13 cellular contexts compared by ENCODE assay signal in genomic region chr10:103232772-103233488, GRCh38. TPM values are rescaled to one million over a fixed set of nuclear protein-coding genes. Genes with fewer than 3 reads are reported as not detected.
DNase-seq lines count a peak whose midpoint lies in the region; ATAC-seq and TF ChIP-seq lines count a peak whose summit lies in the region.
"Had no signal": no experiment of that assay in that cellular context is flagged by ENCODE, and none has a peak within 500 bp of the region (broad histone marks: within the 10 kb centered on the region; RNA-seq: fewer than 3 reads in every experiment).

No MANE protein-coding gene starts in this region.

- CTCF ChIA-PET in Panc1 (lab: Charles Lee) = interaction anchor here (1.5 kb wide), 1 partner anchor 10 kb away, joined by 5 read pairs; no protein-coding TSS in a partner anchor

- no peaks in the 10 kb centered on the region for H3K4me1 Mint-ChIP-seq in activated T-helper 1 cell treated with anti-CD3 and anti-CD28 coated beads, Interleukin-12 subunit alpha, Interleukin-12 subunit beta, Interleukin-2, Interleukin-4 antibody, amounts not matched to agents 30 ng/mL and 10 ng/mL and 1 ng/mL, durations not matched to agents 14 hours and 24 hours and 36 hours (ENCODE audit: low read depth)

- H3K4me3 Mint-ChIP-seq in activated T-helper 1 cell treated with anti-CD3 and anti-CD28 coated beads, Interleukin-12 subunit alpha, Interleukin-12 subunit beta, Interleukin-2, Interleukin-4 antibody, amounts not matched to agents 30 ng/mL and 10 ng/mL and 1 ng/mL, durations not matched to agents 14 hours and 24 hours and 36 hours = no peak overlapping the region
- H3K4me3 Mint-ChIP-seq: activated naive CD8-positive, alpha-beta T cell had no signal

- H3K4me3 ChIP-seq in Panc1 (ENCODE audit: low read depth in 2 of 2, low read length in 2 of 2) (no peak overlapping the region), trophoblast cell (ENCODE audit: low read depth, low read length) (no peak overlapping the region)

- TF ChIP-seq CTCF in Panc1 (IDR thresholded peaks at IDR 0.05) = no peak

- no peaks in the 10 kb centered on the region for H3K9me3 Mint-ChIP-seq in activated T-helper 1 cell treated with anti-CD3 and anti-CD28 coated beads, Interleukin-12 subunit alpha, Interleukin-12 subunit beta, Interleukin-2, Interleukin-4 antibody, amounts not matched to agents 30 ng/mL and 10 ng/mL and 1 ng/mL, durations not matched to agents 14 hours and 24 hours and 36 hours

- H2BK5ac ChIP-seq in trophoblast cell (ENCODE audit: low read depth, low read length, poor library complexity) = no peak overlapping the region

- H2AK5ac ChIP-seq in trophoblast cell (ENCODE audit: low read length) = no peak overlapping the region

- H3K18ac ChIP-seq in trophoblast cell (ENCODE audit: low read length) = no peak overlapping the region

- peaks cover 4% of the 10 kb centered on the region for H3K79me2 ChIP-seq in trophoblast cell (ENCODE audit: control insufficient read depth, insufficient read depth, low read length, poor library complexity)

- H3K23ac ChIP-seq in trophoblast cell (ENCODE audit: low read length) = no peak overlapping the region

- peak overlapping the region; percentile 50 for H4K91ac ChIP-seq in trophoblast cell (ENCODE audit: low read depth, low read length)

- DNase-seq in HT-29 (ENCODE audit: low spot score) (peak; percentile 45), Panc1 (ENCODE audit: low read depth, low spot score) (no peak), trophoblast cell (no peak), NCI-H82 treated with DMSO at 0.1 percent for 48 hours (lab: John Stamatoyannopoulos, UW; ENCODE audit: unreplicated experiment) (no peak)
- no peak for DNase-seq in activated effector memory CD4-positive, alpha-beta T cell treated with anti-CD3 and anti-CD28 coated beads, Interleukin-2, amount 50 U/mL, for 16 hours
- DNase-seq in activated T-helper 1 cell treated with anti-CD3 and anti-CD28 coated beads, Interleukin-12 subunit alpha, Interleukin-12 subunit beta, Interleukin-2, Interleukin-4 antibody, amounts not matched to agents 30 ng/mL and 10 ng/mL and 1 ng/mL, durations not matched to agents 14 hours and 24 hours and 36 hours (ENCODE audit: low spot score) = no peak
- DNase-seq: activated CD4-positive, alpha-beta T cell treated with anti-CD3 and anti-CD28 coated beads for 4 hours; H7; NCI-H187 had no signal

- H3K27me3 Mint-ChIP-seq in activated T-helper 1 cell treated with anti-CD3 and anti-CD28 coated beads, Interleukin-12 subunit alpha, Interleukin-12 subunit beta, Interleukin-2, Interleukin-4 antibody, amounts not matched to agents 30 ng/mL and 10 ng/mL and 1 ng/mL, durations not matched to agents 14 hours and 24 hours and 36 hours (ENCODE audit: insufficient read depth) = peaks cover 2% of the 10 kb centered on the region
- H3K27me3 Mint-ChIP-seq: activated naive CD8-positive, alpha-beta T cell; progenitor cell of endocrine pancreas had no signal

- H2AFZ ChIP-seq in trophoblast cell (ENCODE audit: insufficient read depth, low read length, poor library complexity) = no peak overlapping the region

- no peaks in the 10 kb centered on the region for H3K27me3 ChIP-seq in Panc1 (ENCODE audit: control insufficient read depth, insufficient read depth, low read length)
- no peaks in the 10 kb centered on the region for H3K27me3 ChIP-seq in trophoblast cell (ENCODE audit: insufficient read depth, low read length)

- in situ Hi-C loops in Panc1 (cut with HindIII; ENCODE audit: low pct_unique_long_range_greater_than_20kb, low sequenced_read_pairs) = no loop called here

- no peaks in the 10 kb centered on the region for H3K36me3 ChIP-seq in Panc1 (ENCODE audit: control insufficient read depth, insufficient read depth, low read length)
- no peaks in the 10 kb centered on the region for H3K36me3 ChIP-seq in trophoblast cell (ENCODE audit: control insufficient read depth in 1 of 2, insufficient read depth in 2 of 2, low read length in 2 of 2)

- no peaks in the 10 kb centered on the region for H3K36me3 Mint-ChIP-seq in activated T-helper 1 cell treated with anti-CD3 and anti-CD28 coated beads, Interleukin-12 subunit alpha, Interleukin-12 subunit beta, Interleukin-2, Interleukin-4 antibody, amounts not matched to agents 30 ng/mL and 10 ng/mL and 1 ng/mL, durations not matched to agents 14 hours and 24 hours and 36 hours (ENCODE audit: low read depth)
- H3K36me3 Mint-ChIP-seq: activated naive CD8-positive, alpha-beta T cell had no signal

- intact Hi-C loops in Panc1 (cut with micrococcal nuclease; ENCODE audit: unreplicated experiment) = no loop called here
- intact Hi-C loops in activated T-helper 1 cell treated with anti-CD3 and anti-CD28 coated beads, Interleukin-12 subunit alpha, Interleukin-12 subunit beta, Interleukin-2, Interleukin-4 antibody, amounts not matched to agents 30 ng/mL and 10 ng/mL and 1 ng/mL, durations not matched to agents 14 hours and 24 hours and 36 hours (cut with micrococcal nuclease) = no loop called here

- no peak overlapping the region for H3K4me2 ChIP-seq in trophoblast cell (ENCODE audit: low read length)

- peak overlapping the region; percentile 33 for H4K8ac ChIP-seq in trophoblast cell (ENCODE audit: low read depth, low read length)

- POLR2A ChIA-PET in Panc1 (lab: Charles Lee) = interaction anchor here (0.9 to 2.0 kb wide), 2 partner anchors 39 to 42 kb away, joined by 4 to 26 read pairs; no protein-coding TSS in a partner anchor

- BruUV-seq in Panc1 (replicated peaks; lab: Mats Ljungman, UMichigan) = no TSS peak

- no peak overlapping the region for H3K9ac ChIP-seq in trophoblast cell (ENCODE audit: low read length)

- H3K4ac ChIP-seq in trophoblast cell (ENCODE audit: low read depth, low read length) = no peak overlapping the region

- H3K27ac ChIP-seq in Panc1 (ENCODE audit: low read length) = peak overlapping the region; percentile 86
- H3K27ac ChIP-seq in trophoblast cell (ENCODE audit: low read depth, low read length) = peak overlapping the region; percentile 95

- H4K12ac ChIP-seq in trophoblast cell (ENCODE audit: low read depth, low read length) = no peak overlapping the region

- no peaks in the 10 kb centered on the region for H3K9me3 ChIP-seq in Panc1 (ENCODE audit: control insufficient read depth, insufficient read depth, low read depth, low read length)
- H3K9me3 ChIP-seq in trophoblast cell (ENCODE audit: insufficient read depth, low read depth, low read length) = no peaks in the 10 kb centered on the region

- H3K14ac ChIP-seq in trophoblast cell (ENCODE audit: low read length) = no peak overlapping the region

- peak overlapping the region; percentile 85 for H2BK12ac ChIP-seq in trophoblast cell (ENCODE audit: low read length)

- no peak overlapping the region for H3K27ac Mint-ChIP-seq in activated T-helper 1 cell treated with anti-CD3 and anti-CD28 coated beads, Interleukin-12 subunit alpha, Interleukin-12 subunit beta, Interleukin-2, Interleukin-4 antibody, amounts not matched to agents 30 ng/mL and 10 ng/mL and 1 ng/mL, durations not matched to agents 14 hours and 24 hours and 36 hours
- H3K27ac Mint-ChIP-seq: activated naive CD8-positive, alpha-beta T cell had no signal

- WGBS in trophoblast cell (ENCODE audit: extremely low coverage, insufficient coverage, insufficient read length) = no CpG with 5 or more reads among the region's 7 CpGs

- no peak overlapping the region for H2BK120ac ChIP-seq in trophoblast cell (ENCODE audit: insufficient read depth, low read length, poor library complexity)

- H3K79me1 ChIP-seq in trophoblast cell (ENCODE audit: low read length) = peaks cover 24% of the 10 kb centered on the region

- peaks cover 49% of the 10 kb centered on the region for H3K4me1 ChIP-seq in Panc1 (ENCODE audit: control insufficient read depth, insufficient read depth, low read length)
- peaks cover 19 to 20% of the 10 kb centered on the region in 2 experiments for H3K4me1 ChIP-seq in trophoblast cell (ENCODE audit: control insufficient read depth in 1 of 2, insufficient read depth in 2 of 2, low read length in 2 of 2)

- ATAC-seq in Panc1 = no peak
- ATAC-seq in esophagus mucosa = peak; percentile 81
- no peak for ATAC-seq in GM21786 (IDR thresholded peaks at IDR 0.05; ENCODE audit: unreplicated experiment)

RNA-seq across cellular contexts. Expression of gene RPEL1, which starts 12.8 kb away (rescaled TPM):
- 0.05 and 0.10 TPM in 2 replicates for total RNA-seq in HT-29 (2014; rRNA removed; shearing (Covaris generic))
- 0.10 TPM for total RNA-seq in Panc1 (2021; ENCODE audit: unreplicated experiment)
- 0.19 TPM for polyA plus RNA-seq in Panc1 (2012; ENCODE audit: insufficient read length)
- total RNA-seq in esophagus mucosa = not detected
- polyA plus RNA-seq in trophoblast cell (2013) = not detected in 2 replicates
- total RNA-seq in activated T-helper 1 cell treated with anti-CD3 and anti-CD28 coated beads, Interleukin-12 subunit alpha, Interleukin-12 subunit beta, Interleukin-2, Interleukin-4 antibody, amounts not matched to agents 30 ng/mL and 10 ng/mL and 1 ng/mL, durations not matched to agents 14 hours and 24 hours and 36 hours = not detected in 2 replicates
- total RNA-seq: H7, progenitor cell of endocrine pancreas had no signal

RNA-seq across cellular contexts. Expression of gene NT5C2, which starts 39.9 kb away (rescaled TPM):
- total RNA-seq in HT-29 (2014; rRNA removed; shearing (Covaris generic)) = 35.2 and 39.4 TPM in 2 replicates
- total RNA-seq in Panc1 (2021; ENCODE audit: unreplicated experiment) = 150 TPM
- polyA plus RNA-seq in Panc1 (2012; ENCODE audit: insufficient read length) = 85.3 TPM
- 87.4 TPM for total RNA-seq in esophagus mucosa
- polyA plus RNA-seq in trophoblast cell (2013) = 62.0 and 62.9 TPM in 2 replicates
- 52.0 and 56.5 TPM in 2 replicates for total RNA-seq in activated T-helper 1 cell treated with anti-CD3 and anti-CD28 coated beads, Interleukin-12 subunit alpha, Interleukin-12 subunit beta, Interleukin-2, Interleukin-4 antibody, amounts not matched to agents 30 ng/mL and 10 ng/mL and 1 ng/mL, durations not matched to agents 14 hours and 24 hours and 36 hours

RNA-seq across cellular contexts. Expression of gene INA, which starts 44.0 kb away (rescaled TPM):
- not detected in 2 replicates for total RNA-seq in HT-29 (2014; rRNA removed; shearing (Covaris generic))
- total RNA-seq in Panc1 (2021; ENCODE audit: unreplicated experiment) = 0.08 TPM
- 0.16 TPM for polyA plus RNA-seq in Panc1 (2012; ENCODE audit: insufficient read length)
- 1.4 TPM for total RNA-seq in esophagus mucosa
- polyA plus RNA-seq in trophoblast cell (2013) = 3.1 and 3.4 TPM in 2 replicates
- 1.5 TPM in 2 replicates for total RNA-seq in activated T-helper 1 cell treated with anti-CD3 and anti-CD28 coated beads, Interleukin-12 subunit alpha, Interleukin-12 subunit beta, Interleukin-2, Interleukin-4 antibody, amounts not matched to agents 30 ng/mL and 10 ng/mL and 1 ng/mL, durations not matched to agents 14 hours and 24 hours and 36 hours
